Comparison of ENCODE assay signal across 10 cellular contexts in the genomic region with DNA sequence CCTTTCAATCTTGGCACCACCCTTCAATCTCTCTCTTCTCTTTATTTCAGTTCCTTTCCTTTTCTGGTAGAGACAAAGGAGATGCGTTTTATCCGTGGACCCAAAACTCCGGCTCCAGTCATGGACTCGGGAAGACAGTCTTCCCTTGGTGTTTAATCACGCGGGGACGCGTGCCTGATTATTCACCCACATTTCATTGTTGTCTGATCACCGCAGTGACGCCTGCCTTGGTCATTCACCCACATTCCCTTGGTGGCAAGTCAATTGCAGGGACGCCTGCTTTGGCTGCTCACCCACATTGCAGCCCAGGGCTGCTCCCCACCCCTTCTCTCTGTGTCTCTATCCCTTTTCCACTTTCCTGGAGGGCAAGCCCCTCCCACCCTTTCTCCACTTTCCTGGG. TPM values are rescaled to one million over a fixed set of nuclear protein-coding genes. Genes with fewer than 3 reads are reported as not detected.
DNase-seq lines count a peak whose midpoint lies in the region; ATAC-seq and TF ChIP-seq lines count a peak whose summit lies in the region.
"Not testable (repeated sequence)": the region's sequence is repeated elsewhere in the genome, so short reads cannot be mapped to it uniquely, and the experiment has no call there.
"Had no signal": no experiment of that assay in that cellular context is flagged by ENCODE, and none has a peak within 500 bp of the region (broad histone marks: within the 10 kb centered on the region; RNA-seq: fewer than 3 reads in every experiment).

No MANE protein-coding gene starts in this region.

- H3K36me3 ChIP-seq in PC-3 (ENCODE audit: low read depth, low read length): not testable (repeated sequence)

- H3K4me1 ChIP-seq in PC-3 (ENCODE audit: insufficient read depth, low read length): not testable (repeated sequence)

- H3K9me3 ChIP-seq in PC-3 (ENCODE audit: low read length): not testable (repeated sequence)

- H3K9me3 Mint-ChIP-seq in activated CD4-positive, alpha-beta T cell treated with anti-CD3 and anti-CD28 coated beads for 36 hours (ENCODE audit: low read depth): not testable (repeated sequence)
- peaks cover 25% of the 10 kb centered on the region for H3K9me3 Mint-ChIP-seq in nephron progenitor cell

- H3F3A ChIP-seq in PC-3 (ENCODE audit: low read length, unreplicated experiment): not testable (repeated sequence)

- peaks cover 35% of the 10 kb centered on the region for H3K4me1 Mint-ChIP-seq in activated CD4-positive, alpha-beta T cell treated with anti-CD3 and anti-CD28 coated beads for 36 hours
- H3K4me1 Mint-ChIP-seq in nephron progenitor cell: peaks cover 26% of the 10 kb centered on the region

- not testable (repeated sequence) for H3K4me2 ChIP-seq in PC-3 (ENCODE audit: low read length)

- H3K36me3 Mint-ChIP-seq in activated CD4-positive, alpha-beta T cell treated with anti-CD3 and anti-CD28 coated beads for 36 hours (ENCODE audit: low read depth): not testable (repeated sequence)
- peaks cover 17% of the 10 kb centered on the region for H3K36me3 Mint-ChIP-seq in nephron progenitor cell (ENCODE audit: low read depth)

- CTCF ChIA-PET in PC-3 (lab: Charles Lee); activated CD4-positive, alpha-beta T cell treated with anti-CD3 and anti-CD28 coated beads for 36 hours (lab: Charles Lee): not testable (repeated sequence)

- intact Hi-C loops in PC-3 (cut with micrococcal nuclease): loop anchor here (5.0 to 10.0 kb wide), 2 partner anchors 98 to 165 kb away; a partner anchor contains a TSS
- intact Hi-C loops in activated CD4-positive, alpha-beta T cell treated with anti-CD3 and anti-CD28 coated beads for 36 hours (cut with DNase I, micrococcal nuclease): loop anchor here in 1 of 2 experiments (5.0 kb wide), 3 partner anchors 143 to 228 kb away; no protein-coding TSS in a partner anchor

- H3K9ac ChIP-seq in PC-3 (ENCODE audit: low read length): not testable (repeated sequence)

- not testable (repeated sequence) for H4K20me1 ChIP-seq in PC-3 (ENCODE audit: low read length)

- H3K4me3 Mint-ChIP-seq in activated CD4-positive, alpha-beta T cell treated with anti-CD3 and anti-CD28 coated beads for 36 hours; nephron progenitor cell: not testable (repeated sequence)

- H3K27me3 Mint-ChIP-seq in activated CD4-positive, alpha-beta T cell treated with anti-CD3 and anti-CD28 coated beads for 36 hours: peaks cover 34% of the 10 kb centered on the region
- H3K27me3 Mint-ChIP-seq in nephron progenitor cell (ENCODE audit: low read depth, poor library complexity): peaks cover 14% of the 10 kb centered on the region

- in situ Hi-C loops in astrocyte of the spinal cord (cut with HindIII; ENCODE audit: low sequenced_read_pairs): not testable (repeated sequence)

- POLR2A ChIA-PET in PC-3 (lab: Charles Lee; ENCODE audit: unreplicated experiment); activated CD4-positive, alpha-beta T cell treated with anti-CD3 and anti-CD28 coated beads for 36 hours (lab: Charles Lee): not testable (repeated sequence)

- not testable (repeated sequence) for H3K27ac ChIP-seq in PC-3 (ENCODE audit: low read length)

- not testable (repeated sequence) for BruUV-seq in PC-3 (replicated peaks; lab: Mats Ljungman, UMichigan)

- not testable (repeated sequence) for H3K27me3 ChIP-seq in PC-3 (ENCODE audit: low read length)

- TF ChIP-seq CTCF in PC-3 (conservative IDR thresholded peaks at IDR 0.05; ENCODE audit: low read depth, low read length); astrocyte of the spinal cord (IDR thresholded peaks at IDR 0.05; ENCODE audit: low read depth, low read length); fibroblast of mammary gland (conservative IDR thresholded peaks at IDR 0.05; ENCODE audit: control insufficient read depth, insufficient read depth, low read depth, low read length); nephron progenitor cell (IDR thresholded peaks at IDR 0.05): not testable (repeated sequence)

- H3K79me2 ChIP-seq in PC-3 (ENCODE audit: low read length): not testable (repeated sequence)

- not testable (repeated sequence) for H2AFZ ChIP-seq in PC-3 (ENCODE audit: low read length)

- peak overlapping the region; percentile 1 for H3K27ac Mint-ChIP-seq in activated CD4-positive, alpha-beta T cell treated with anti-CD3 and anti-CD28 coated beads for 36 hours
- H3K27ac Mint-ChIP-seq in nephron progenitor cell: peak overlapping the region; percentile 36

- H3K9me2 ChIP-seq in PC-3 (replicated peaks; ENCODE audit: low read length): not testable (repeated sequence)

- H3K4me3 ChIP-seq in PC-3 (ENCODE audit: low read length); astrocyte of the spinal cord (ENCODE audit: low read depth, low read length); fibroblast of mammary gland (ENCODE audit: control insufficient read depth, low read depth, low read length): not testable (repeated sequence)

- DNase-seq in Daoy (ENCODE audit: low read depth) (peak; percentile 26), HCEC 1CT (peak; percentile 43), PC-3 (peak; percentile 22), astrocyte of the spinal cord (ENCODE audit: low read depth, low spot score) (peak; percentile 34), fibroblast of mammary gland (ENCODE audit: low read depth) (peak; percentile 30)
- DNase-seq in activated CD4-positive, alpha-beta T cell treated with anti-CD3 and anti-CD28 coated beads for 36 hours; nephron progenitor cell: not testable (repeated sequence)

- ATAC-seq in PC-3; activated CD4-positive, alpha-beta T cell treated with anti-CD3 and anti-CD28 coated beads for 36 hours: not testable (repeated sequence)

RNA-seq across cellular contexts. Expression of a gene that starts 7.5 kb away (rescaled TPM):
- 1.5 TPM in 1 of 2 replicates, not detected in the other for total RNA-seq in Daoy (2014; rRNA removed; shearing (Covaris generic))
- total RNA-seq in PC-3 (2014; rRNA removed): 7.1 and 8.2 TPM in 2 replicates
- under 1 TPM in 1 of 2 experiments, not detected in 1; 0.39 TPM for total RNA-seq in activated CD4-positive, alpha-beta T cell treated with anti-CD3 and anti-CD28 coated beads for 36 hours
- total RNA-seq: IMR-90, Peyer's patch had no signal

RNA-seq across cellular contexts. Expression of a gene that starts 34.1 kb away (rescaled TPM):
- total RNA-seq in Daoy (2014; rRNA removed; shearing (Covaris generic)): not detected in 2 replicates
- total RNA-seq in PC-3 (2014; rRNA removed): not detected in 2 replicates
- not detected for total RNA-seq in activated CD4-positive, alpha-beta T cell treated with anti-CD3 and anti-CD28 coated beads for 36 hours
- total RNA-seq: H4, IMR-90 had no signal

RNA-seq across cellular contexts. Expression of a gene that starts 40.8 kb away (rescaled TPM):
- total RNA-seq in Daoy (2014; rRNA removed; shearing (Covaris generic)): 12.3 and 13.4 TPM in 2 replicates
- 5.3 and 6.6 TPM in 2 replicates for total RNA-seq in PC-3 (2014; rRNA removed)
- total RNA-seq in activated CD4-positive, alpha-beta T cell treated with anti-CD3 and anti-CD28 coated beads for 36 hours: 1 to 10 TPM; 4.1 to 5.0 TPM
